ENCODE assay signal across 13 cellular contexts in genomic region chr12:116517431-116518045, GRCh38. TPM values are rescaled to one million over a fixed set of nuclear protein-coding genes. Genes with fewer than 3 reads are reported as not detected.
"Had no signal": no experiment of that assay in that cellular context is flagged by ENCODE, and none has a peak within 500 bp of the region (broad histone marks: within the 10 kb centered on the region; RNA-seq: fewer than 3 reads in every experiment).

No MANE protein-coding gene starts in this region.

- H3K9me3 ChIP-seq: left ventricle myocardium inferior, tibial artery had no signal

- H3K27ac ChIP-seq: cardiac muscle cell, left ventricle myocardium inferior, tibial artery, VCaP had no signal

- H3K4me1 ChIP-seq: tibial artery had no signal

- H3K27me3 ChIP-seq: cardiac muscle cell, tibial artery had no signal

- ATAC-seq: activated T-cell treated with anti-CD3 and anti-CD28 coated beads, Interleukin-2, amount 50 U/mL, for 72 hours; effector memory CD8-positive, alpha-beta T cell had no signal

- H3K36me3 ChIP-seq: cardiac muscle cell, left ventricle myocardium inferior, tibial artery had no signal

- H3K4me3 ChIP-seq: cardiac muscle cell, left ventricle myocardium inferior, tibial artery had no signal

- DNase-seq: activated CD4-positive, alpha-beta T cell treated with anti-CD3 and anti-CD28 coated beads for 1 hour; activated CD4-positive, alpha-beta T cell treated with anti-CD3 and anti-CD28 coated beads, Interleukin-2, amount 50 U/mL, for 4 hours; activated effector memory CD4-positive, alpha-beta T cell treated with anti-CD3 and anti-CD28 coated beads, Interleukin-2, amount 50 U/mL, for 16 hours; activated T-cell treated with anti-CD3 and anti-CD28 coated beads, Interleukin-2, amount 50 U/mL, for 72 hours; effector memory CD8-positive, alpha-beta T cell; foreskin fibroblast; left ventricle myocardium inferior; stimulated activated naive CD4-positive, alpha-beta T cell treated with Interleukin-2 at 50 U/mL for 16 hours; T-helper 2 cell; tibial artery had no signal

RNA-seq across cellular contexts. Expression of gene MAP1LC3B2, which starts 41.6 kb away (rescaled TPM):
- total RNA-seq: urinary bladder had no signal
